18 cellular contexts compared by ENCODE assay signal in the genomic region with DNA sequence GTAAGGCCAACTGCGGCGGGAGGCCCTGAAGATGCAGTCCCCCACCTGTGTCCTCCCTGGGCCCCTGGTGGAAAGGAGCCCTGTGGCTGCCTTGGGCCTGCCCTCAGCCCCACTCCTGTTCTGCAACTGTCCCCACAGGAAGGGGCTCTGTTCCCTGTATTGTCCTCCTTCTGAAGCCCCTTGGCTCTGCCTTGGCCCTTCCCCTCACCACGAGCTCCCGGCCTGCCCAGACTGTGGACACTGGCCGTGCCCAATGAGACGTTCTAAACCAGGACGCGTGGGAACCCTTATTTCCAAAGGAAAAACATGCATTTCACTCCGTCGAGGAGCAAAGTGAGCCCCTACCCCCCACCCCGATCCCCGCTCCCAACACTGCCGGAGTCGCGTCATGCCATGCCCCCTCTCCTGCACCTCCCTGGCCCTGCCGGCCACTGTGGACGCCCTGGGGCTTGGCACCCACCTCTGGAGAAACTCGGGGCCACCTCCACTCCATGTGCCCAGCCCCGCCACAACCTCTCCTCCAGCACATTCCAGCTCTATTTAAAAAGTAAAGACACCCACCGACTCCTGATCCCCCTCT. TPM values are rescaled to one million over a fixed set of nuclear protein-coding genes. Genes with fewer than 3 reads are reported as not detected.
DNase-seq lines count a peak whose midpoint lies in the region; ATAC-seq lines count a peak whose summit lies in the region.
"Had no signal": no experiment of that assay in that cellular context is flagged by ENCODE, and none has a peak within 500 bp of the region (broad histone marks: within the 10 kb centered on the region; RNA-seq: fewer than 3 reads in every experiment).

No MANE protein-coding gene starts in this region.

- DNase-seq in activated CD4-positive, alpha-beta T cell treated with anti-CD3 and anti-CD28 coated beads, Interleukin-2, amount 10 ng/mL, durations not matched to agents 7 days and 5 days: no peak
- no peak for DNase-seq in activated CD4-positive, alpha-beta T cell treated with anti-CD3 and anti-CD28 coated beads for 1 hour
- no peak for DNase-seq in activated naive CD4-positive, alpha-beta T cell treated with Interleukin-2 at 50 U/mL for 16 hours
- DNase-seq in T-helper 17 cell (no peak), neuronal stem cell (ENCODE audit: low spot score) (no peak), SIG-M5 (lab: John Stamatoyannopoulos, UW) (no peak)
- DNase-seq: Caco-2; CD8-positive, alpha-beta memory T cell; DMS53; GF-D8; GOT3; H9 had no signal

- H3K18ac ChIP-seq in neuronal stem cell (ENCODE audit: low read length): no peak overlapping the region

- peak overlapping the region; percentile 66 for H3K9ac ChIP-seq in neuronal stem cell (ENCODE audit: low read depth, low read length, poor library complexity)
- H3K9ac ChIP-seq: BLaER1 had no signal

- H3K27me3 Mint-ChIP-seq in activated CD4-positive, alpha-beta T cell treated with anti-CD3 and anti-CD28 coated beads, Interleukin-2, amount 10 ng/mL, durations not matched to agents 7 days and 5 days: no peaks in the 10 kb centered on the region
- H3K27me3 Mint-ChIP-seq in activated naive CD4-positive, alpha-beta T cell treated with anti-CD3 and anti-CD28 coated beads, Interleukin-2, amount 50 U/mL, for 24 hours: no peaks in the 10 kb centered on the region
- no peaks in the 10 kb centered on the region for H3K27me3 Mint-ChIP-seq in T-helper 17 cell

- no peak overlapping the region for H4K91ac ChIP-seq in neuronal stem cell (ENCODE audit: low read depth, low read length, poor library complexity)

- no peaks in the 10 kb centered on the region for H3K4me1 ChIP-seq in neuronal stem cell (ENCODE audit: control insufficient read depth in 2 of 2, insufficient read depth in 1 of 2, low read depth in 1 of 2, low read length in 2 of 2)
- H3K4me1 ChIP-seq: Caco-2 had no signal

- H3K4me3 Mint-ChIP-seq in activated CD4-positive, alpha-beta T cell treated with anti-CD3 and anti-CD28 coated beads, Interleukin-2, amount 10 ng/mL, durations not matched to agents 7 days and 5 days: no peak overlapping the region
- H3K4me3 Mint-ChIP-seq in activated naive CD4-positive, alpha-beta T cell treated with anti-CD3 and anti-CD28 coated beads, Interleukin-2, amount 50 U/mL, for 24 hours: no peak overlapping the region
- no peak overlapping the region for H3K4me3 Mint-ChIP-seq in T-helper 17 cell
- H3K4me3 Mint-ChIP-seq: CD8-positive, alpha-beta memory T cell; H9 had no signal

- H3K27me3 ChIP-seq in neuronal stem cell (ENCODE audit: control insufficient read depth in 3 of 3, insufficient read depth in 3 of 3, low read depth in 1 of 3, low read length in 3 of 3): no peaks in the 10 kb centered on the region
- H3K27me3 ChIP-seq: BLaER1 had no signal

- no peak overlapping the region for H2AK5ac ChIP-seq in neuronal stem cell (ENCODE audit: low read depth, low read length)

- POLR2A ChIA-PET in activated CD4-positive, alpha-beta T cell treated with anti-CD3 and anti-CD28 coated beads, Interleukin-2, amount 10 ng/mL, durations not matched to agents 7 days and 5 days (lab: Charles Lee): no interaction called here

- no peak overlapping the region for H3K4me3 ChIP-seq in neuronal stem cell (ENCODE audit: low read length in 2 of 2)
- H3K4me3 ChIP-seq: BLaER1 had no signal

- no peak overlapping the region for H4K8ac ChIP-seq in neuronal stem cell (ENCODE audit: low read depth, low read length)

- H3K4ac ChIP-seq in neuronal stem cell (ENCODE audit: low read length): no peak overlapping the region

- H2AFZ ChIP-seq in neuronal stem cell (ENCODE audit: low read length): no peak overlapping the region

- no peak overlapping the region for H2BK5ac ChIP-seq in neuronal stem cell (ENCODE audit: low read length)

- H2BK15ac ChIP-seq in neuronal stem cell (ENCODE audit: low read length): no peak overlapping the region

- no peak overlapping the region for H3K4me2 ChIP-seq in neuronal stem cell (ENCODE audit: insufficient read depth, low read length, poor library complexity, severe bottlenecking)
- H3K4me2 ChIP-seq: BLaER1 had no signal

- no peak overlapping the region for H2BK12ac ChIP-seq in neuronal stem cell (ENCODE audit: low read length)

- H3K9me3 Mint-ChIP-seq in activated CD4-positive, alpha-beta T cell treated with anti-CD3 and anti-CD28 coated beads, Interleukin-2, amount 10 ng/mL, durations not matched to agents 7 days and 5 days: no peaks in the 10 kb centered on the region
- H3K9me3 Mint-ChIP-seq in activated naive CD4-positive, alpha-beta T cell treated with anti-CD3 and anti-CD28 coated beads, Interleukin-2, amount 50 U/mL, for 24 hours: no peaks in the 10 kb centered on the region
- H3K9me3 Mint-ChIP-seq: CD8-positive, alpha-beta memory T cell; H9 had no signal

- ATAC-seq in T-helper 17 cell (no peak), HG03460 (IDR thresholded peaks at IDR 0.05; ENCODE audit: unreplicated experiment) (no peak)

- H3K23ac ChIP-seq in neuronal stem cell (ENCODE audit: low read depth, low read length, poor library complexity): no peak overlapping the region

- H3K36me3 Mint-ChIP-seq in activated CD4-positive, alpha-beta T cell treated with anti-CD3 and anti-CD28 coated beads, Interleukin-2, amount 10 ng/mL, durations not matched to agents 7 days and 5 days (ENCODE audit: low read depth): peaks cover 38% of the 10 kb centered on the region
- peaks cover 9% of the 10 kb centered on the region for H3K36me3 Mint-ChIP-seq in activated naive CD4-positive, alpha-beta T cell treated with anti-CD3 and anti-CD28 coated beads, Interleukin-2, amount 50 U/mL, for 24 hours
- peaks cover 17% of the 10 kb centered on the region for H3K36me3 Mint-ChIP-seq in T-helper 17 cell (ENCODE audit: low read depth)

- no peak overlapping the region for H3K14ac ChIP-seq in neuronal stem cell (ENCODE audit: low read length)

- H3K27ac ChIP-seq in neuronal stem cell (replicated peaks; ENCODE audit: low read length): no peak overlapping the region
- H3K27ac ChIP-seq: 22Rv1, BLaER1 had no signal

- no peak overlapping the region for H2BK120ac ChIP-seq in neuronal stem cell (ENCODE audit: low read depth, low read length)

- H3K79me1 ChIP-seq in neuronal stem cell (ENCODE audit: low read depth, low read length): no peaks in the 10 kb centered on the region

- WGBS in neuronal stem cell (ENCODE audit: extremely low coverage in 2 of 2, insufficient read length in 2 of 2, insufficient replicate concordance in 1 of 2), 2 donors: no CpG with 5 or more reads among the region's 20 CpGs

- CTCF ChIA-PET in activated CD4-positive, alpha-beta T cell treated with anti-CD3 and anti-CD28 coated beads, Interleukin-2, amount 10 ng/mL, durations not matched to agents 7 days and 5 days (lab: Charles Lee): interaction anchor here (0.5 to 1.2 kb wide), 2 partner anchors 9 to 78 kb away, joined by 3 read pairs; no protein-coding TSS in a partner anchor

- peaks cover 27 to 78% of the 10 kb centered on the region in 2 donors for H3K36me3 ChIP-seq in neuronal stem cell (replicated peaks in 1 of 2; ENCODE audit: control insufficient read depth in 2 of 2, insufficient read depth in 2 of 2, low read length in 2 of 2)

- peaks cover 3% of the 10 kb centered on the region for H3K4me1 Mint-ChIP-seq in activated CD4-positive, alpha-beta T cell treated with anti-CD3 and anti-CD28 coated beads, Interleukin-2, amount 10 ng/mL, durations not matched to agents 7 days and 5 days
- H3K4me1 Mint-ChIP-seq in activated naive CD4-positive, alpha-beta T cell treated with anti-CD3 and anti-CD28 coated beads, Interleukin-2, amount 50 U/mL, for 24 hours: no peaks in the 10 kb centered on the region
- peaks cover 5% of the 10 kb centered on the region for H3K4me1 Mint-ChIP-seq in T-helper 17 cell
- H3K4me1 Mint-ChIP-seq: CD8-positive, alpha-beta memory T cell; H9 had no signal

- H3K27ac Mint-ChIP-seq in activated CD4-positive, alpha-beta T cell treated with anti-CD3 and anti-CD28 coated beads, Interleukin-2, amount 10 ng/mL, durations not matched to agents 7 days and 5 days: peak overlapping the region; percentile 68
- peak overlapping the region; percentile 60 for H3K27ac Mint-ChIP-seq in activated naive CD4-positive, alpha-beta T cell treated with anti-CD3 and anti-CD28 coated beads, Interleukin-2, amount 50 U/mL, for 24 hours
- peak overlapping the region; percentile 32 for H3K27ac Mint-ChIP-seq in T-helper 17 cell
- H3K27ac Mint-ChIP-seq: H9 had no signal

- H3K9me3 ChIP-seq in T-helper 17 cell (ENCODE audit: control insufficient read depth, low read length, poor library complexity, severe bottlenecking) (no peaks in the 10 kb centered on the region), neuronal stem cell (replicated peaks in 1 of 2; ENCODE audit: control insufficient read depth in 2 of 2, insufficient read depth in 1 of 2, low read depth in 1 of 2, low read length in 2 of 2) (no peaks in the 10 kb centered on the region)
- H3K9me3 ChIP-seq: BLaER1, Caco-2 had no signal

RNA-seq across cellular contexts. Expression of gene PNPO, which starts 13.5 kb away (rescaled TPM):
- 10 to 100 TPM; 30.9 to 36.5 TPM for total RNA-seq in activated CD4-positive, alpha-beta T cell treated with anti-CD3 and anti-CD28 coated beads, Interleukin-2, amount 10 ng/mL, durations not matched to agents 7 days and 5 days
- total RNA-seq in T-helper 17 cell: 10 to 100 TPM in 1 of 2 donors, 1 to 10 TPM in 1; 7.1 to 10.5 TPM
- polyA plus RNA-seq in neuronal stem cell (2013, experiment 1 of 2): 3.1 TPM
- polyA plus RNA-seq in neuronal stem cell (2013, experiment 2 of 2): 2.7 TPM

RNA-seq across cellular contexts. Expression of gene PRR15L, which starts 29.8 kb away (rescaled TPM):
- not detected for total RNA-seq in activated CD4-positive, alpha-beta T cell treated with anti-CD3 and anti-CD28 coated beads, Interleukin-2, amount 10 ng/mL, durations not matched to agents 7 days and 5 days
- not detected for total RNA-seq in T-helper 17 cell
- polyA plus RNA-seq in neuronal stem cell (2013, experiment 1 of 2): 0.04 TPM
- polyA plus RNA-seq in neuronal stem cell (2013, experiment 2 of 2): not detected
- total RNA-seq: A673; CD8-positive, alpha-beta memory T cell; H9; HT1080 had no signal
- polyA plus RNA-seq: CD8-positive, alpha-beta memory T cell had no signal

RNA-seq across cellular contexts. Expression of gene SP2, which starts 31.9 kb away (rescaled TPM):
- 10 to 100 TPM; 27.6 to 33.8 TPM for total RNA-seq in activated CD4-positive, alpha-beta T cell treated with anti-CD3 and anti-CD28 coated beads, Interleukin-2, amount 10 ng/mL, durations not matched to agents 7 days and 5 days
- total RNA-seq in T-helper 17 cell: 10 to 100 TPM; 28.2 to 33.2 TPM
- 26.7 TPM for polyA plus RNA-seq in neuronal stem cell (2013, experiment 1 of 2)
- polyA plus RNA-seq in neuronal stem cell (2013, experiment 2 of 2): 27.6 TPM

RNA-seq across cellular contexts. Expression of gene CDK5RAP3, which starts 43.0 kb away (rescaled TPM):
- total RNA-seq in activated CD4-positive, alpha-beta T cell treated with anti-CD3 and anti-CD28 coated beads, Interleukin-2, amount 10 ng/mL, durations not matched to agents 7 days and 5 days: 100 to 1,000 TPM; 212 to 213 TPM
- 100 to 1,000 TPM; 228 to 231 TPM for total RNA-seq in T-helper 17 cell
- 193 TPM for polyA plus RNA-seq in neuronal stem cell (2013, experiment 1 of 2)
- polyA plus RNA-seq in neuronal stem cell (2013, experiment 2 of 2): 185 TPM
